16 cellular contexts compared by ENCODE assay signal in genomic region chr5:55564716-55565115, GRCh38. TPM values are rescaled to one million over a fixed set of nuclear protein-coding genes. Genes with fewer than 3 reads are reported as not detected.
DNase-seq lines count a peak whose midpoint lies in the region; ATAC-seq and TF ChIP-seq lines count a peak whose summit lies in the region.
"Had no signal": no experiment of that assay in that cellular context is flagged by ENCODE, and none has a peak within 500 bp of the region (broad histone marks: within the 10 kb centered on the region; RNA-seq: fewer than 3 reads in every experiment).

No MANE protein-coding gene starts in this region.

- no peak overlapping the region for H2AK5ac ChIP-seq in trophoblast cell (ENCODE audit: low read length)

- no peak for TF ChIP-seq CTCF in Caco-2 (IDR thresholded peaks at IDR 0.05; ENCODE audit: insufficient read depth in 1 of 2, low read depth in 1 of 2, low read length in 1 of 2, severe bottlenecking in 1 of 2, unreplicated experiment in 1 of 2)

- H3K4me3 ChIP-seq in BLaER1 (no peak overlapping the region), Caco-2 (ENCODE audit: low read depth, low read length) (no peak overlapping the region), trophoblast cell (ENCODE audit: low read depth, low read length) (no peak overlapping the region)
- H3K4me3 ChIP-seq: neural progenitor cell, upper lobe of right lung had no signal

- H2BK120ac ChIP-seq in trophoblast cell (ENCODE audit: insufficient read depth, low read length, poor library complexity), result no peak overlapping the region

- H2AFZ ChIP-seq in trophoblast cell (ENCODE audit: insufficient read depth, low read length, poor library complexity), result no peak overlapping the region
- H2AFZ ChIP-seq: neural progenitor cell had no signal

- no peak overlapping the region for H3K23ac ChIP-seq in trophoblast cell (ENCODE audit: low read length)

- no peak overlapping the region for H3K14ac ChIP-seq in trophoblast cell (ENCODE audit: low read length)

- H3K4ac ChIP-seq in trophoblast cell (ENCODE audit: low read depth, low read length), result no peak overlapping the region

- no TSS peak for BruUV-seq in Caco-2 (replicated peaks; lab: Mats Ljungman, UMichigan)

- no peak overlapping the region for H4K91ac ChIP-seq in trophoblast cell (ENCODE audit: low read depth, low read length)

- intact Hi-C loops in Caco-2 (cut with micrococcal nuclease; ENCODE audit: unreplicated experiment), result no loop called here

- no peak overlapping the region for H4K8ac ChIP-seq in trophoblast cell (ENCODE audit: low read depth, low read length)

- peaks cover 2% of the 10 kb centered on the region for H3K79me2 ChIP-seq in trophoblast cell (ENCODE audit: control insufficient read depth, insufficient read depth, low read length, poor library complexity)

- H4K12ac ChIP-seq in trophoblast cell (ENCODE audit: low read depth, low read length), result no peak overlapping the region

- no peak overlapping the region for H2BK12ac ChIP-seq in trophoblast cell (ENCODE audit: low read length)

- no peak overlapping the region for H3K4me3 Mint-ChIP-seq in Caco-2 (ENCODE audit: unreplicated experiment)
- H3K4me3 Mint-ChIP-seq: activated CD8-positive, alpha-beta T cell treated with anti-CD3 and anti-CD28 coated beads, Interleukin-2, amount 10 ng/mL, durations not matched to agents 7 days and 5 days; neural progenitor cell had no signal

- WGBS in trophoblast cell (ENCODE audit: extremely low coverage, insufficient coverage, insufficient read length), result no CpG with 5 or more reads among the region's 3 CpGs

- POLR2A ChIA-PET in Caco-2 (lab: Charles Lee), result interaction anchor here (0.5 to 0.7 kb wide), 2 partner anchors 15 to 126 kb away, joined by 3 to 5 read pairs; no protein-coding TSS in a partner anchor

- H3K9me3 Mint-ChIP-seq in Caco-2 (ENCODE audit: unreplicated experiment), result no peaks in the 10 kb centered on the region
- H3K9me3 Mint-ChIP-seq: neural progenitor cell had no signal

- no peak overlapping the region for H3K27ac Mint-ChIP-seq in Caco-2 (ENCODE audit: unreplicated experiment)
- H3K27ac Mint-ChIP-seq: activated CD8-positive, alpha-beta T cell treated with anti-CD3 and anti-CD28 coated beads, Interleukin-2, amount 10 ng/mL, durations not matched to agents 7 days and 5 days; neural progenitor cell had no signal

- CTCF ChIA-PET in Caco-2 (lab: Charles Lee), result no interaction called here

- no peak overlapping the region for H3K18ac ChIP-seq in trophoblast cell (ENCODE audit: low read length)

- H2BK5ac ChIP-seq in trophoblast cell (ENCODE audit: low read depth, low read length, poor library complexity), result no peak overlapping the region

- H3K4me2 ChIP-seq in BLaER1 (peak overlapping the region; percentile 32; the same call in 1 of the 2 replicates), trophoblast cell (ENCODE audit: low read length) (no peak overlapping the region)
- H3K4me2 ChIP-seq: neural progenitor cell had no signal

- H4K20me1 ChIP-seq in BLaER1, result no peaks in the 10 kb centered on the region

- peak; percentile 92 for DNase-seq in NCI-H748 (lab: John Stamatoyannopoulos, UW; ENCODE audit: unreplicated experiment)
- no peak for DNase-seq in Caco-2
- DNase-seq in NCI-H187 treated with DMSO at 0.1 percent for 48 hours (lab: John Stamatoyannopoulos, UW), result no peak
- no peak for DNase-seq in trophoblast cell
- DNase-seq: activated CD8-positive, alpha-beta T cell treated with anti-CD3 and anti-CD28 coated beads, Interleukin-2, amount 10 ng/mL, durations not matched to agents 7 days and 5 days; activated gamma-delta T cell; DMS79; foreskin melanocyte; IMR-90; NCI-H1092; upper lobe of right lung had no signal

- no peaks in the 10 kb centered on the region for H3K4me1 Mint-ChIP-seq in Caco-2 (ENCODE audit: low read depth, unreplicated experiment)
- H3K4me1 Mint-ChIP-seq: neural progenitor cell had no signal

- no peaks in the 10 kb centered on the region for H3K27me3 Mint-ChIP-seq in Caco-2 (ENCODE audit: insufficient read depth, unreplicated experiment)

- H3K79me1 ChIP-seq in trophoblast cell (ENCODE audit: low read length), result peaks cover 11% of the 10 kb centered on the region

- H3K36me3 ChIP-seq in BLaER1 (no peaks in the 10 kb centered on the region), Caco-2 (ENCODE audit: control insufficient read depth, insufficient read depth, low read length) (no peaks in the 10 kb centered on the region), trophoblast cell (ENCODE audit: control insufficient read depth in 1 of 2, insufficient read depth in 2 of 2, low read length in 2 of 2) (no peaks in the 10 kb centered on the region)
- H3K36me3 ChIP-seq: neural progenitor cell, upper lobe of right lung had no signal

- H3K4me1 ChIP-seq in BLaER1, result peaks cover 11% of the 10 kb centered on the region
- no peaks in the 10 kb centered on the region for H3K4me1 ChIP-seq in Caco-2
- peaks cover 4 to 6% of the 10 kb centered on the region in 2 experiments for H3K4me1 ChIP-seq in trophoblast cell (ENCODE audit: control insufficient read depth in 1 of 2, insufficient read depth in 2 of 2, low read length in 2 of 2)
- H3K4me1 ChIP-seq: upper lobe of right lung had no signal

- H3K9ac ChIP-seq in BLaER1 (no peak overlapping the region), trophoblast cell (ENCODE audit: low read length) (no peak overlapping the region)
- H3K9ac ChIP-seq: neural progenitor cell had no signal

- H3K9me3 ChIP-seq in BLaER1 (no peaks in the 10 kb centered on the region), Caco-2 (no peaks in the 10 kb centered on the region), trophoblast cell (ENCODE audit: insufficient read depth, low read depth, low read length) (no peaks in the 10 kb centered on the region)
- H3K9me3 ChIP-seq: upper lobe of right lung had no signal

- H3K27me3 ChIP-seq in BLaER1 (no peaks in the 10 kb centered on the region), Caco-2 (replicated peaks; ENCODE audit: control insufficient read depth, insufficient read depth, low read length) (no peaks in the 10 kb centered on the region), trophoblast cell (ENCODE audit: insufficient read depth, low read length) (no peaks in the 10 kb centered on the region)
- H3K27me3 ChIP-seq: neural progenitor cell, upper lobe of right lung had no signal

- H3K36me3 Mint-ChIP-seq in Caco-2 (ENCODE audit: insufficient read depth, unreplicated experiment), result no peaks in the 10 kb centered on the region
- H3K36me3 Mint-ChIP-seq: neural progenitor cell had no signal

- peak; percentile 61 for ATAC-seq in GM18511 (IDR thresholded peaks at IDR 0.05; ENCODE audit: unreplicated experiment)
- ATAC-seq in HG02973 (IDR thresholded peaks at IDR 0.05; ENCODE audit: unreplicated experiment), result peak; percentile 85
- no peak for ATAC-seq in GM18870 (IDR thresholded peaks at IDR 0.05; ENCODE audit: unreplicated experiment)
- ATAC-seq: activated CD8-positive, alpha-beta T cell treated with anti-CD3 and anti-CD28 coated beads, Interleukin-2, amount 10 ng/mL, durations not matched to agents 7 days and 5 days; upper lobe of right lung had no signal

- H3K27ac ChIP-seq in BLaER1 (no peak overlapping the region), trophoblast cell (ENCODE audit: low read depth, low read length) (no peak overlapping the region)
- H3K27ac ChIP-seq: neural progenitor cell, upper lobe of right lung had no signal

RNA-seq across cellular contexts. Expression of gene PLPP1, which starts 30.0 kb away (rescaled TPM):
- total RNA-seq in Caco-2 (2022), result 49.4 and 57.9 TPM in 2 replicates
- polyA plus RNA-seq in trophoblast cell (2013), result 87.5 and 92.7 TPM in 2 replicates
